In the genomic region with DNA sequence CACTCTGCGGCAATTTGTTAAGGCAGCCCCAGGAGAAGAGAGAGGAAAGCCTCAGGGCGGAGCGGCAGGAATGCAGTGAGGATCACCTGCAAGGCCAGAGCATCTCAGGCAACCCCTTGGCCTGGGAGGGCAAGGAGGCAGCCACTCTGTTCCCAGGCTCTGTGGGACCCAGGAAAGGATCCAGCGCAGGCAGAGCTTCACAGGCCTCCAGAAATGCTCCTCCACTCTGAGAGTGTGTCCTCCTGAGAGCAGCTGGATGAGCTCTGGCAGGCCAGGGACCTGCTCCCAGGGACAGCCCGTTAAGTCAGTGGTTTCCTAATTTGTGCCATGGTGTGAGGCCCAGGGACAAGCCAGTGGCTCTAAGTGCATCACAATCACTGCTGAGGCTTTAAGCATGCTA, we compare ENCODE assay signal across 24 cellular contexts.
"Had no signal": no experiment of that assay in that cellular context is flagged by ENCODE, and none has a peak within 500 bp of the region (broad histone marks: within the 10 kb centered on the region; RNA-seq: fewer than 3 reads in every experiment).

No MANE protein-coding gene starts in this region.

- H3K36me3 Mint-ChIP-seq: memory B cell; mesothelial cell of epicardium; naive B cell; natural killer cell treated with Interleukin-12 subunit alpha and Interleukin-12 subunit beta and Interleukin-15 and Interleukin-18, amount 100 ng/mL, for 72 hours had no signal

- H3K9me3 Mint-ChIP-seq: effector memory CD8-positive, alpha-beta T cell; memory B cell; mesothelial cell of epicardium; naive B cell; natural killer cell treated with Interleukin-12 subunit alpha and Interleukin-12 subunit beta and Interleukin-15 and Interleukin-18, amount 100 ng/mL, for 72 hours; neural crest cell had no signal

- H3K4me1 Mint-ChIP-seq: memory B cell, mesothelial cell of epicardium, naive B cell, neural crest cell had no signal

- H3K4me3 ChIP-seq: lung, mucosa of descending colon, prostate gland, right atrium auricular region, smooth muscle cell, stomach, thyroid gland had no signal

- H3K9me3 ChIP-seq: mucosa of descending colon, prostate gland, right atrium auricular region, stomach, thyroid gland had no signal

- H3K27ac Mint-ChIP-seq: memory B cell; mesothelial cell of epicardium; naive B cell; natural killer cell treated with Interleukin-12 subunit alpha and Interleukin-12 subunit beta and Interleukin-15 and Interleukin-18, amount 100 ng/mL, for 72 hours had no signal

- H3K36me3 ChIP-seq: prostate gland, right atrium auricular region, stomach, thyroid gland had no signal

- H3K4me2 ChIP-seq: smooth muscle cell had no signal

- H3K27ac ChIP-seq: prostate gland, right atrium auricular region, stomach, thyroid gland had no signal

- H3K27me3 ChIP-seq: right atrium auricular region, stomach, thyroid gland had no signal

- ATAC-seq: effector memory CD8-positive, alpha-beta T cell; left lobe of liver; mucosa of descending colon; natural killer cell treated with Interleukin-12 subunit alpha and Interleukin-12 subunit beta and Interleukin-15 and Interleukin-18, amount 100 ng/mL, for 72 hours; sciatic nerve had no signal

- H3K4me1 ChIP-seq: prostate gland, thyroid gland had no signal

- DNase-seq: cortex of kidney; effector memory CD8-positive, alpha-beta T cell; erythroblast; hypothalamus; mucosa of descending colon; naive B cell; stimulated activated CD4-positive, alpha-beta T cell treated with anti-CD3 and anti-CD28 coated beads, Interleukin-12 subunit alpha, Interleukin-12 subunit beta, amount 100 ng/mL, for 4 hours; stimulated activated CD4-positive, alpha-beta T cell treated with anti-CD3 and anti-CD28 coated beads, Interleukin-1b, Interleukin-23, amount 100 ng/mL, for 48 hours; stimulated activated CD4-positive, alpha-beta T cell treated with anti-CD3 and anti-CD28 coated beads, Interleukin-4, amount 100 ng/mL, for 1 hour; stimulated activated CD8-positive, alpha-beta memory T cell treated with anti-CD3 and anti-CD28 coated beads, Interleukin-4, amount 100 ng/mL, for 48 hours; stimulated activated naive CD4-positive, alpha-beta T cell treated with Interleukin-2 at 50 U/mL for 16 hours; stomach; thyroid gland; trophoblast cell had no signal

- H3K4me3 Mint-ChIP-seq: effector memory CD8-positive, alpha-beta T cell; memory B cell; mesothelial cell of epicardium; naive B cell; natural killer cell treated with Interleukin-12 subunit alpha and Interleukin-12 subunit beta and Interleukin-15 and Interleukin-18, amount 100 ng/mL, for 72 hours; neural crest cell had no signal

- H3K27me3 Mint-ChIP-seq: naive B cell; natural killer cell treated with Interleukin-12 subunit alpha and Interleukin-12 subunit beta and Interleukin-15 and Interleukin-18, amount 100 ng/mL, for 72 hours had no signal
